Comparison of ENCODE assay signal across 20 cellular contexts in genomic region chr2:82283075-82283474, GRCh38.
A peak's percentile ranks its signal among the peaks of the same experiment; 100 is the strongest.
DNase-seq lines count a peak whose midpoint lies in the region; ATAC-seq, FAIRE-seq and TF ChIP-seq lines count a peak whose summit lies in the region.
"Had no signal": no experiment of that assay in that cellular context is flagged by ENCODE, and none has a peak within 500 bp of the region (broad histone marks: within the 10 kb centered on the region; RNA-seq: fewer than 3 reads in every experiment).

No MANE protein-coding gene starts in this region.

- TF ChIP-seq CTCF in A549 (IDR thresholded peaks at IDR 0.05) (no peak), GM23338 (conservative IDR thresholded peaks at IDR 0.05; ENCODE audit: low read depth in 2 of 2) (no peak), IMR-90 (conservative IDR thresholded peaks at IDR 0.05; ENCODE audit: low read depth, low read length) (no peak), HFFc6 (IDR thresholded peaks at IDR 0.05) (no peak)

- no peaks in the 10 kb centered on the region for H3K79me2 ChIP-seq in GM23338 (replicated peaks; ENCODE audit: insufficient read depth)

- H3K4ac ChIP-seq in IMR-90 (ENCODE audit: low read depth, low read length) = no peak overlapping the region

- peaks cover 7% of the 10 kb centered on the region; the same call in 1 of the 3 replicates for H3K9me3 ChIP-seq in A549
- H3K9me3 ChIP-seq in IMR-90 (ENCODE audit: control insufficient read depth, insufficient read depth, low read length) = peaks cover 5% of the 10 kb centered on the region; the same call in 1 of the 2 replicates
- H3K9me3 ChIP-seq: BLaER1, Caco-2, HAP-1 had no signal

- H3K36me3 Mint-ChIP-seq in GM23338 (ENCODE audit: low read depth) = no peaks in the 10 kb centered on the region
- H3K36me3 Mint-ChIP-seq in HFFc6 (ENCODE audit: low read depth) = no peaks in the 10 kb centered on the region
- H3K36me3 Mint-ChIP-seq: CD4-positive, CD25-positive, alpha-beta regulatory T cell; CD8-positive, alpha-beta T cell had no signal

- ATAC-seq in A549 (no peak), GM23338 (no peak), IMR-90 (ENCODE audit: low read depth) (no peak)
- ATAC-seq: CD8-positive, alpha-beta T cell had no signal

- no peak for FAIRE-seq in A549 (lab: Jason Lieb, UNC)
- FAIRE-seq: GM12891, GM18507, H54 had no signal

- no peak overlapping the region for H2BK5ac ChIP-seq in IMR-90 (ENCODE audit: low read depth, low read length, poor library complexity, severe bottlenecking)

- POLR2A ChIA-PET in A549 (lab: Yijun Ruan, JAX) = no interaction called here
- POLR2A ChIA-PET in IMR-90 (lab: Charles Lee; ENCODE audit: unreplicated experiment) = no interaction called here

- H3K9ac ChIP-seq in IMR-90 (ENCODE audit: low read depth, low read length) = no peak overlapping the region
- H3K9ac ChIP-seq: BLaER1 had no signal

- CTCF ChIA-PET in A549 (lab: Yijun Ruan, JAX) (no interaction called here), IMR-90 (lab: Yijun Ruan, JAX) (no interaction called here)

- no TSS peak for BruUV-seq in IMR-90 (replicated peaks; lab: Mats Ljungman, UMichigan)

- no peak overlapping the region for H2AK9ac ChIP-seq in IMR-90 (replicated peaks; ENCODE audit: low read depth, low read length, poor library complexity)

- H3K4me3 Mint-ChIP-seq in GM23338 (no peak overlapping the region), HFFc6 (no peak overlapping the region)
- H3K4me3 Mint-ChIP-seq: B cell; CD4-positive, CD25-positive, alpha-beta regulatory T cell; CD8-positive, alpha-beta T cell had no signal

- H2AFZ ChIP-seq in GM23338 (peak overlapping the region; percentile 87; the same call in 1 of the 2 replicates), IMR-90 (replicated peaks; ENCODE audit: low read length, poor library complexity) (no peak overlapping the region)

- H4K8ac ChIP-seq in IMR-90 (ENCODE audit: low read depth in 2 of 2, low read length in 2 of 2) = no peak overlapping the region

- H3K4me2 ChIP-seq in A549 (no peak overlapping the region), GM23338 (no peak overlapping the region), IMR-90 (ENCODE audit: low read depth, low read length) (no peak overlapping the region)
- H3K4me2 ChIP-seq: BLaER1 had no signal

- peaks cover 15% of the 10 kb centered on the region for H3K4me1 Mint-ChIP-seq in GM23338
- H3K4me1 Mint-ChIP-seq in HFFc6 (ENCODE audit: low read depth) = no peaks in the 10 kb centered on the region
- H3K4me1 Mint-ChIP-seq: B cell; CD4-positive, CD25-positive, alpha-beta regulatory T cell had no signal

- no peak overlapping the region for H3K27ac ChIP-seq in A549
- H3K27ac ChIP-seq in GM23338 (ENCODE audit: low read depth) = no peak overlapping the region
- no peak overlapping the region for H3K27ac ChIP-seq in IMR-90 (ENCODE audit: insufficient read depth, low read length)
- H3K27ac ChIP-seq: BLaER1, C4-2B had no signal

- H3K79me1 ChIP-seq in IMR-90 (ENCODE audit: low read depth in 1 of 2, low read length in 2 of 2) = no peaks in the 10 kb centered on the region

- no peak for TF ChIP-seq POLR2A in A549 (IDR thresholded peaks at IDR 0.05; ENCODE audit: low read length)
- TF ChIP-seq POLR2A in IMR-90 (IDR thresholded peaks at IDR 0.05; ENCODE audit: low read depth, low read length) = no peak

- TF ChIP-seq EP300 in A549 (IDR thresholded peaks at IDR 0.05) = no peak

- H2AK5ac ChIP-seq in IMR-90 (ENCODE audit: low read depth, low read length) = no peak overlapping the region

- H3K36me3 ChIP-seq in GM23338 (ENCODE audit: insufficient read depth) (no peaks in the 10 kb centered on the region), IMR-90 (ENCODE audit: control insufficient read depth, insufficient read depth, low read length) (no peaks in the 10 kb centered on the region)
- H3K36me3 ChIP-seq: BLaER1, HAP-1 had no signal

- in situ Hi-C loops in IMR-90 (cut with MboI; ENCODE audit: low sequenced_read_pairs) = no loop called here

- no peaks in the 10 kb centered on the region for H3K9me1 ChIP-seq in IMR-90 (ENCODE audit: insufficient read depth, low read length)

- H3K27me3 ChIP-seq in GM23338 (ENCODE audit: insufficient read depth) (no peaks in the 10 kb centered on the region), IMR-90 (ENCODE audit: control insufficient read depth, insufficient read depth, low read length) (no peaks in the 10 kb centered on the region)
- H3K27me3 ChIP-seq: BLaER1 had no signal

- no peak overlapping the region for H3K23ac ChIP-seq in IMR-90 (ENCODE audit: low read depth, low read length)

- no peak overlapping the region for H3K18ac ChIP-seq in IMR-90 (ENCODE audit: low read depth, low read length)

- H3K27ac Mint-ChIP-seq in GM23338 (no peak overlapping the region), HFFc6 (no peak overlapping the region)
- H3K27ac Mint-ChIP-seq: B cell; CD4-positive, CD25-positive, alpha-beta regulatory T cell; CD8-positive, alpha-beta T cell had no signal

- no peak for DNase-seq in A549 (ENCODE audit: low read depth in 1 of 2, low spot score in 1 of 2)
- DNase-seq in GM23338 (ENCODE audit: low spot score) = no peak
- DNase-seq in IMR-90 = no peak
- no peak for DNase-seq in kidney tubule cell (ENCODE audit: low spot score)
- DNase-seq in stimulated activated CD4-positive, alpha-beta T cell treated with anti-CD3 and anti-CD28 coated beads, Interleukin-4, amount 100 ng/mL, for 24 hours = no peak
- no peak for DNase-seq in HFFc6
- DNase-seq: Caco-2; CD4-positive, CD25-positive, alpha-beta regulatory T cell; CD8-positive, alpha-beta T cell; DMS153; DMS79 treated with DMSO at 0.1 percent for 48 hours; GF-D8; GOT3 had no signal

- H4K5ac ChIP-seq in IMR-90 (ENCODE audit: low read depth, low read length) = no peak overlapping the region

- no peak overlapping the region for H3K56ac ChIP-seq in IMR-90 (ENCODE audit: extremely low read depth, insufficient read depth, low read length)

- H3K27me3 Mint-ChIP-seq in GM23338 (ENCODE audit: insufficient read depth, low read depth, poor library complexity) (peaks cover 5% of the 10 kb centered on the region), HFFc6 (ENCODE audit: insufficient read depth) (no peaks in the 10 kb centered on the region)
- H3K27me3 Mint-ChIP-seq: B cell; CD4-positive, CD25-positive, alpha-beta regulatory T cell had no signal

- H2BK120ac ChIP-seq in IMR-90 (ENCODE audit: low read depth, low read length) = no peak overlapping the region

- no peaks in the 10 kb centered on the region for H3K9me3 Mint-ChIP-seq in GM23338
- H3K9me3 Mint-ChIP-seq in HFFc6 = peaks cover 16% of the 10 kb centered on the region

- H3K4me3 ChIP-seq in A549 = no peak overlapping the region
- H3K4me3 ChIP-seq in GM23338 = no peak overlapping the region
- H3K4me3 ChIP-seq in IMR-90 (ENCODE audit: insufficient read depth, low read depth, low read length) = no peak overlapping the region
- H3K4me3 ChIP-seq: BLaER1, HAP-1 had no signal

- H2BK20ac ChIP-seq in IMR-90 (ENCODE audit: low read depth, low read length) = no peak overlapping the region

- intact Hi-C loops in IMR-90 (cut with micrococcal nuclease) = no loop called here

- 42% methylated on average over 2 of the region's 2 CpGs for WGBS in A549 (ENCODE audit: missing lambda C conversion rate)
- no CpG with 5 or more reads among the region's 2 CpGs for WGBS in IMR-90 (ENCODE audit: extremely low coverage in 2 of 2, insufficient read length in 1 of 2), 2 experiments

- H3K9me2 ChIP-seq in GM23338 (ENCODE audit: insufficient read depth) = 0 out of 2 replicates have a peak, but pooled peaks cover 3% of the 10 kb centered on the region

- H4K91ac ChIP-seq in IMR-90 (ENCODE audit: insufficient read depth, low read depth, low read length) = no peak overlapping the region

- H3K14ac ChIP-seq in IMR-90 (replicated peaks; ENCODE audit: low read depth, low read length) = no peak overlapping the region

- H4K20me1 ChIP-seq in GM23338 (replicated peaks; ENCODE audit: insufficient read depth) (no peaks in the 10 kb centered on the region), IMR-90 (ENCODE audit: insufficient read depth, low read length) (no peaks in the 10 kb centered on the region)
- H4K20me1 ChIP-seq: BLaER1 had no signal

- no peaks in the 10 kb centered on the region for H3F3A ChIP-seq in GM23338 (replicated peaks; ENCODE audit: low read depth)

- dilution Hi-C loops in IMR-90 (cut with HindIII; ENCODE audit: low sequenced_read_pairs, unreplicated experiment) = no loop called here

- no peak overlapping the region for H2BK15ac ChIP-seq in IMR-90 (ENCODE audit: low read depth, low read length)

- TF ChIP-seq RAD21 in A549 (conservative IDR thresholded peaks at IDR 0.05 in 1 of 2, IDR thresholded peaks at IDR 0.05 in 1 of 2) (no peak), IMR-90 (IDR thresholded peaks at IDR 0.05; ENCODE audit: low read length) (no peak)

- H3K4me1 ChIP-seq in A549 = no peaks in the 10 kb centered on the region
- H3K4me1 ChIP-seq in GM23338 (ENCODE audit: insufficient read depth) = peaks cover 14% of the 10 kb centered on the region; the same call in 1 of the 2 replicates
- no peaks in the 10 kb centered on the region for H3K4me1 ChIP-seq in IMR-90 (ENCODE audit: control insufficient read depth, insufficient read depth, low read length)
- H3K4me1 ChIP-seq: BLaER1, Caco-2, HAP-1 had no signal

TF ChIP-seq in A549, 52 proteins besides CTCF, POLR2A, EP300 and RAD21:
- TF ChIP-seq MAFK (IDR thresholded peaks at IDR 0.05; ENCODE audit: partially characterized antibody) (peak; percentile 61), NFE2L2 (conservative IDR thresholded peaks at IDR 0.05; ENCODE audit: low read length) (peak; percentile 42; the same call in 1 of the 2 replicates), FOSB (CRISPR knock-in tag; IDR thresholded peaks at IDR 0.05) (no peak), TFCP2L1 (CRISPR knock-in tag; IDR thresholded peaks at IDR 0.05) (no peak)

TF ChIP-seq in IMR-90, 13 proteins besides CTCF, POLR2A, EP300 and RAD21:
- TF ChIP-seq NFE2L2 (IDR thresholded peaks at IDR 0.05; ENCODE audit: low read depth, low read length) (peak; percentile 67), CHD1 (IDR thresholded peaks at IDR 0.05; ENCODE audit: low read depth, low read length) (no peak), RFX5 (IDR thresholded peaks at IDR 0.05; ENCODE audit: low read depth, low read length) (no peak), MAFK (IDR thresholded peaks at IDR 0.05; ENCODE audit: low read depth, low read length) (no peak)
